Comparison of ENCODE assay signal across 20 cellular contexts in genomic region chr18:8752329-8752728, GRCh38. TPM values are rescaled to one million over a fixed set of nuclear protein-coding genes. Genes with fewer than 3 reads are reported as not detected.
A peak's percentile ranks its signal among the peaks of the same experiment; 100 is the strongest.
DNase-seq lines count a peak whose midpoint lies in the region; ATAC-seq and TF ChIP-seq lines count a peak whose summit lies in the region.
"Had no signal": no experiment of that assay in that cellular context is flagged by ENCODE, and none has a peak within 500 bp of the region (broad histone marks: within the 10 kb centered on the region; RNA-seq: fewer than 3 reads in every experiment).

No MANE protein-coding gene starts in this region.

- ATAC-seq in heart right ventricle: no peak
- ATAC-seq: stimulated activated naive B cell treated with anti-CD40 and anti-IgM and Interleukin-4, amounts not matched to agents 10 μg/mL and 1 μg/mL and 100 μg/mL, for 72 hours had no signal

- peak overlapping the region in 10 of 11 experiments; percentile 27 to 94 (median 80); a peak in 18 of 22 replicates for H3K4me2 ChIP-seq in BLaER1 treated with 17β-estradiol and CSF1 and Interleukin-3, amounts not matched to agents 10 nM and 100 nM

- intact Hi-C loops in sigmoid colon (cut with DNase I) (loop anchor here (5.0 kb wide), 1 partner anchor 225 kb away; no protein-coding TSS in a partner anchor), heart right ventricle (cut with DNase I) (no loop called here)

- TF ChIP-seq CTCF in fibroblast of mammary gland (conservative IDR thresholded peaks at IDR 0.05; ENCODE audit: control insufficient read depth, insufficient read depth, low read depth, low read length) (no peak), sigmoid colon (IDR thresholded peaks at IDR 0.05) (no peak), heart right ventricle (IDR thresholded peaks at IDR 0.05) (no peak)

- no peak for TF ChIP-seq EP300 in sigmoid colon (IDR thresholded peaks at IDR 0.05)

- H3K4me3 ChIP-seq in BLaER1 treated with 17β-estradiol and CSF1 and Interleukin-3, amounts not matched to agents 10 nM and 100 nM: no peak overlapping the region
- no peak overlapping the region for H3K4me3 ChIP-seq in adipocyte (ENCODE audit: low read length)
- H3K4me3 ChIP-seq in fibroblast of mammary gland (ENCODE audit: control insufficient read depth, low read depth, low read length): no peak overlapping the region
- no peak overlapping the region for H3K4me3 ChIP-seq in sigmoid colon
- no peak overlapping the region for H3K4me3 ChIP-seq in heart right ventricle
- H3K4me3 ChIP-seq: Peyer's patch, SK-N-MC had no signal

- no peaks in the 10 kb centered on the region for H3K27me3 ChIP-seq in BLaER1 treated with 17β-estradiol and CSF1 and Interleukin-3, amounts not matched to agents 10 nM and 100 nM
- H3K27me3 ChIP-seq in adipocyte (replicated peaks; ENCODE audit: control insufficient read depth, insufficient read depth, low read length) (no peaks in the 10 kb centered on the region), sigmoid colon (no peaks in the 10 kb centered on the region), heart right ventricle (no peaks in the 10 kb centered on the region)
- H3K27me3 ChIP-seq: Peyer's patch had no signal

- no peak for TF ChIP-seq POLR2A in sigmoid colon (IDR thresholded peaks at IDR 0.05)

- H3K9me3 ChIP-seq in BLaER1 treated with 17β-estradiol and CSF1 and Interleukin-3, amounts not matched to agents 10 nM and 100 nM (replicated peaks in 1 of 11): no peaks in the 10 kb centered on the region
- no peaks in the 10 kb centered on the region for H3K9me3 ChIP-seq in adipocyte (ENCODE audit: control insufficient read depth, low read length)
- no peaks in the 10 kb centered on the region for H3K9me3 ChIP-seq in sigmoid colon
- H3K9me3 ChIP-seq in heart right ventricle: no peaks in the 10 kb centered on the region
- H3K9me3 ChIP-seq: Peyer's patch had no signal

- peaks cover 0 to 82% (median 8%) of the 10 kb centered on the region in 11 experiments; a peak in 11 of 22 replicates for H3K36me3 ChIP-seq in BLaER1 treated with 17β-estradiol and CSF1 and Interleukin-3, amounts not matched to agents 10 nM and 100 nM
- H3K36me3 ChIP-seq in adipocyte (ENCODE audit: control insufficient read depth, insufficient read depth, low read length, severe bottlenecking) (no peaks in the 10 kb centered on the region), sigmoid colon (peaks cover 0 to 5% (median 0%) of the 10 kb centered on the region in 4 donors), heart right ventricle (no peaks in the 10 kb centered on the region)
- H3K36me3 ChIP-seq: Peyer's patch had no signal

- peak overlapping the region in 7 of 11 experiments; percentile 10 to 76 (median 52); a peak in 8 of 22 replicates for H3K27ac ChIP-seq in BLaER1 treated with 17β-estradiol and CSF1 and Interleukin-3, amounts not matched to agents 10 nM and 100 nM
- H3K27ac ChIP-seq in sigmoid colon (peak overlapping the region; percentile 77 to 85 (median 83)), heart right ventricle (no peak overlapping the region)
- H3K27ac ChIP-seq: SK-N-MC had no signal

- peaks cover 55 to 99% (median 96%) of the 10 kb centered on the region in 10 experiments for H3K4me1 ChIP-seq in BLaER1 treated with 17β-estradiol and CSF1 and Interleukin-3, amounts not matched to agents 10 nM and 100 nM
- H3K4me1 ChIP-seq in adipocyte (ENCODE audit: control insufficient read depth, insufficient read depth, low read length): peaks cover 20% of the 10 kb centered on the region
- peaks cover 0 to 88% (median 71%) of the 10 kb centered on the region in 4 donors for H3K4me1 ChIP-seq in sigmoid colon
- H3K4me1 ChIP-seq in heart right ventricle: peaks cover 0 to 7% (median 0%) of the 10 kb centered on the region in 9 donors

- WGBS in sigmoid colon, 2 donors: 15 to 41% methylated on average over 1 of the region's 1 CpG
- 41 to 49% methylated on average over 1 of the region's 1 CpG for WGBS in heart right ventricle, 2 donors

- peaks cover 0 to 54% (median 0%) of the 10 kb centered on the region in 11 experiments; a peak in 5 of 22 replicates for H4K20me1 ChIP-seq in BLaER1 treated with 17β-estradiol and CSF1 and Interleukin-3, amounts not matched to agents 10 nM and 100 nM

- DNase-seq in adipocyte (ENCODE audit: low read depth) (peak; percentile 76), fibroblast of mammary gland (ENCODE audit: low read depth) (peak; percentile 24), sigmoid colon (no peak), D341Med (ENCODE audit: low spot score) (no peak), heart right ventricle (no peak)
- DNase-seq in activated CD4-positive, CD25-positive, alpha-beta regulatory T cell (lab: John Stamatoyannopoulos, UW): no peak
- no peak for DNase-seq in activated CD4-positive, alpha-beta T cell treated with anti-CD3 and anti-CD28 coated beads, Interleukin-2, amount 50 U/mL, for 1 hour
- DNase-seq: activated CD4-positive, alpha-beta T cell treated with anti-CD3 and anti-CD28 coated beads, Interleukin-2, amount 10 ng/mL, durations not matched to agents 7 days and 5 days; activated effector memory CD4-positive, alpha-beta T cell treated with anti-CD3 and anti-CD28 coated beads, Interleukin-2, amount 50 U/mL, for 16 hours; dermis blood vessel endothelial cell; DND-41; NCI-H146; NCI-H510A treated with DMSO at 0.1 percent for 48 hours; NK-92 treated with Interleukin-12 subunit alpha and Interleukin-12 subunit beta, amount 100 ng/mL, for 24 hours; Peyer's patch; posterior cingulate gyrus; stimulated activated CD4-positive, alpha-beta T cell treated with anti-CD3 and anti-CD28 coated beads, Interleukin-2, amount 100 ng/mL, for 24 hours; stimulated activated naive B cell treated with anti-CD40 and anti-IgM and Interleukin-4, amounts not matched to agents 10 μg/mL and 1 μg/mL and 100 μg/mL, for 72 hours had no signal

- H3K9ac ChIP-seq in BLaER1 treated with 17β-estradiol and CSF1 and Interleukin-3, amounts not matched to agents 10 nM and 100 nM: no peak overlapping the region; a peak in 1 of 22 replicates
- peak overlapping the region; percentile 13 for H3K9ac ChIP-seq in adipocyte (ENCODE audit: low read length)

RNA-seq across cellular contexts. Expression of gene MTCL1, which starts 47.0 kb away (rescaled TPM):
- 100 to 1,000 TPM in 1 of 4 donors, 10 to 100 TPM in 3; 58.5 to 133 (median 88.5) TPM for total RNA-seq in sigmoid colon
- 1 to 10 TPM in 2 of 3 donors, under 1 TPM in 1; 0.69 to 9.1 (median 1.8) TPM for polyA plus RNA-seq in sigmoid colon
- total RNA-seq in heart right ventricle: 10 to 100 TPM in 4 of 10 donors, 1 to 10 TPM in 6; 3.3 to 17.2 (median 8.8) TPM
- 1 to 10 TPM; 1.9 to 9.6 TPM for polyA plus RNA-seq in heart right ventricle

Comparison
In these comparisons a context has a peak if more than half of its experiments do, and no peak if none do; other contexts are left out.
1. H3K27ac ChIP-seq: peak in BLaER1 treated with 17β-estradiol and CSF1 and Interleukin-3, amounts not matched to agents 10 nM and 100 nM (7 of 11) and sigmoid colon (4 of 4); none in heart right ventricle (0 of 10).
2. DNase-seq: peak in adipocyte (single experiment) and fibroblast of mammary gland (single experiment); none in sigmoid colon (single experiment), D341Med (single experiment), activated CD4-positive, CD25-positive, alpha-beta regulatory T cell (0 of 4), heart right ventricle (0 of 2) and activated CD4-positive, alpha-beta T cell treated with anti-CD3 and anti-CD28 coated beads, Interleukin-2, amount 50 U/mL, for 1 hour (single experiment).